Comparison of ENCODE assay signal across 8 cellular contexts in genomic region chr6:117674503-117674902, GRCh38. TPM values are rescaled to one million over a fixed set of nuclear protein-coding genes. Genes with fewer than 3 reads are reported as not detected.
A peak's percentile ranks its signal among the peaks of the same experiment; 100 is the strongest.
DNase-seq lines count a peak whose midpoint lies in the region; ATAC-seq and TF ChIP-seq lines count a peak whose summit lies in the region.

No MANE protein-coding gene starts in this region.

- no peaks in the 10 kb centered on the region for H3K9me3 ChIP-seq in thyroid gland

- peak overlapping the region; percentile 74 to 90 for H3K4me3 Mint-ChIP-seq in activated T-cell treated with anti-CD3 and anti-CD28 coated beads, Interleukin-2, amount 50 U/mL, for 72 hours
- H3K4me3 Mint-ChIP-seq in activated T-helper 17 cell treated with anti-CD3 and anti-CD28 coated beads, Interleukin-2, amount 50 U/mL, for 72 hours = peak overlapping the region; percentile 93

- H3K4me1 Mint-ChIP-seq in activated T-cell treated with anti-CD3 and anti-CD28 coated beads, Interleukin-2, amount 50 U/mL, for 72 hours (ENCODE audit: low read depth) = peaks cover 44% of the 10 kb centered on the region
- H3K4me1 Mint-ChIP-seq in activated T-helper 17 cell treated with anti-CD3 and anti-CD28 coated beads, Interleukin-2, amount 50 U/mL, for 72 hours = peaks cover 29% of the 10 kb centered on the region

- no peaks in the 10 kb centered on the region for H3K27me3 Mint-ChIP-seq in activated T-cell treated with anti-CD3 and anti-CD28 coated beads, Interleukin-2, amount 50 U/mL, for 72 hours (ENCODE audit: low read depth)
- H3K27me3 Mint-ChIP-seq in activated T-helper 17 cell treated with anti-CD3 and anti-CD28 coated beads, Interleukin-2, amount 50 U/mL, for 72 hours = no peaks in the 10 kb centered on the region

- H3K36me3 ChIP-seq in kidney epithelial cell (ENCODE audit: control insufficient read depth, insufficient read depth, low read length) (peaks cover 1% of the 10 kb centered on the region), thyroid gland (no peaks in the 10 kb centered on the region)

- peaks cover 6% of the 10 kb centered on the region in 2 donors for H3K36me3 Mint-ChIP-seq in activated T-cell treated with anti-CD3 and anti-CD28 coated beads, Interleukin-2, amount 50 U/mL, for 72 hours (ENCODE audit: insufficient read depth in 2 of 2)
- H3K36me3 Mint-ChIP-seq in activated T-helper 17 cell treated with anti-CD3 and anti-CD28 coated beads, Interleukin-2, amount 50 U/mL, for 72 hours (ENCODE audit: low read depth) = peaks cover 41% of the 10 kb centered on the region

- H3K27ac Mint-ChIP-seq in activated T-cell treated with anti-CD3 and anti-CD28 coated beads, Interleukin-2, amount 50 U/mL, for 72 hours = peak overlapping the region; percentile 39
- peak overlapping the region; percentile 84 for H3K27ac Mint-ChIP-seq in activated T-helper 17 cell treated with anti-CD3 and anti-CD28 coated beads, Interleukin-2, amount 50 U/mL, for 72 hours

- TF ChIP-seq CTCF in kidney epithelial cell (IDR thresholded peaks at IDR 0.05; ENCODE audit: insufficient read depth, low read length, poor library complexity, severe bottlenecking) (no peak), thyroid gland (IDR thresholded peaks at IDR 0.05) (no peak)

- H3K27ac ChIP-seq in thyroid gland = no peak overlapping the region

- intact Hi-C loops in thyroid gland (cut with DNase I) = no loop called here

- peak overlapping the region; percentile 72 for H3K4me3 ChIP-seq in kidney epithelial cell (ENCODE audit: low read depth, low read length)
- H3K4me3 ChIP-seq in thyroid gland (replicated peaks in 1 of 3) = peak overlapping the region in 2 of 3 donors; percentile 23 to 76

- ATAC-seq in activated T-cell treated with anti-CD3 and anti-CD28 coated beads, Interleukin-2, amount 50 U/mL, for 72 hours (replicated peaks in 1 of 2) = no peak
- ATAC-seq in activated T-helper 17 cell treated with anti-CD3 and anti-CD28 coated beads, Interleukin-2, amount 50 U/mL, for 72 hours (replicated peaks) = no peak
- no peak for ATAC-seq in HG03460 (IDR thresholded peaks at IDR 0.05; ENCODE audit: unreplicated experiment)
- no peak for ATAC-seq in GM18498 (IDR thresholded peaks at IDR 0.05; ENCODE audit: unreplicated experiment)

- no peaks in the 10 kb centered on the region for H3K27me3 ChIP-seq in kidney epithelial cell (ENCODE audit: control insufficient read depth, insufficient read depth, low read length)
- no peaks in the 10 kb centered on the region for H3K27me3 ChIP-seq in thyroid gland

- no peaks in the 10 kb centered on the region for H3K9me3 Mint-ChIP-seq in activated T-cell treated with anti-CD3 and anti-CD28 coated beads, Interleukin-2, amount 50 U/mL, for 72 hours
- H3K9me3 Mint-ChIP-seq in activated T-helper 17 cell treated with anti-CD3 and anti-CD28 coated beads, Interleukin-2, amount 50 U/mL, for 72 hours = no peaks in the 10 kb centered on the region

- H3K4me1 ChIP-seq in thyroid gland = peaks cover 15 to 16% of the 10 kb centered on the region in 2 donors

- 65 to 74% methylated on average over 10 of the region's 10 CpGs for WGBS in thyroid gland, 2 donors

- no peak for TF ChIP-seq POLR2A in thyroid gland (IDR thresholded peaks at IDR 0.05)

- no peak for DNase-seq in activated T-cell treated with anti-CD3 and anti-CD28 coated beads, Interleukin-2, amount 50 U/mL, for 72 hours
- DNase-seq in activated T-cell treated with anti-CD3 and anti-CD28 coated beads, Interleukin-2, amount 50 U/mL, for 48 hours = no peak
- DNase-seq in kidney epithelial cell (ENCODE audit: low read depth) (no peak), thyroid gland (no peak), HT-29 (ENCODE audit: low spot score) (no peak)

RNA-seq across cellular contexts. Expression of gene NUS1, which starts 0.8 kb away (rescaled TPM):
- total RNA-seq in activated T-cell treated with anti-CD3 and anti-CD28 coated beads, Interleukin-2, amount 50 U/mL, for 72 hours = 10 to 100 TPM; 29.3 to 33.3 TPM
- 10 to 100 TPM; 34.5 to 43.5 TPM for total RNA-seq in activated T-helper 17 cell treated with anti-CD3 and anti-CD28 coated beads, Interleukin-2, amount 50 U/mL, for 72 hours
- total RNA-seq in kidney epithelial cell (23.8 and 33.8 TPM in 2 replicates), thyroid gland (10 to 100 TPM; 35.5 to 44.0 (median 41.4) TPM)
- 8.6 TPM in 2 replicates for total RNA-seq in HT-29 (2014; rRNA removed; shearing (Covaris generic))
